ENCODE assay signal across 2 cellular contexts in genomic region chr16:46968063-46968435, GRCh38.
TF ChIP-seq lines count a peak whose summit lies in the region.

No MANE protein-coding gene starts in this region.

TF ChIP-seq in GM12878, 131 proteins besides CTCF, POLR2A, EP300 and RAD21:
- TF ChIP-seq TBL1XR1 (IDR thresholded peaks at IDR 0.05; ENCODE audit: low read depth, low read length) (no peak), ZZZ3 (IDR thresholded peaks at IDR 0.05; ENCODE audit: control insufficient read depth, insufficient read length, low read depth) (no peak), REST (IDR thresholded peaks at IDR 0.05; ENCODE audit: low read depth, low read length) (no peak), IKZF1 (conservative IDR thresholded peaks at IDR 0.05) (no peak), NKRF (conservative IDR thresholded peaks at IDR 0.05) (no peak), SKIL (IDR thresholded peaks at IDR 0.05; ENCODE audit: low read depth, poor library complexity, severe bottlenecking) (no peak), CREB1 (IDR thresholded peaks at IDR 0.05; ENCODE audit: low read depth) (no peak), SRF (IDR thresholded peaks at IDR 0.05; ENCODE audit: low read depth in 2 of 2, low read length in 2 of 2) (no peak), TCF7 (IDR thresholded peaks at IDR 0.05; ENCODE audit: borderline replicate concordance) (no peak)

TF ChIP-seq in GM12891, 5 proteins besides CTCF, POLR2A, EP300 and RAD21:
- no peak for TF ChIP-seq POU2F2 (IDR thresholded peaks at IDR 0.05; ENCODE audit: low read depth, low read length)
- TF ChIP-seq TAF1 (IDR thresholded peaks at IDR 0.05; ENCODE audit: low read depth, low read length), result no peak
- no peak for TF ChIP-seq PAX5 (IDR thresholded peaks at IDR 0.05; ENCODE audit: insufficient read depth, low read length, severe bottlenecking)
- no peak for TF ChIP-seq SPI1 (IDR thresholded peaks at IDR 0.05; ENCODE audit: low read depth, low read length)
- TF ChIP-seq POLR2AphosphoS5 (IDR thresholded peaks at IDR 0.05; ENCODE audit: low read depth, low read length), result no peak
